Comparison of ENCODE assay signal across 1 cellular context in the genomic region with DNA sequence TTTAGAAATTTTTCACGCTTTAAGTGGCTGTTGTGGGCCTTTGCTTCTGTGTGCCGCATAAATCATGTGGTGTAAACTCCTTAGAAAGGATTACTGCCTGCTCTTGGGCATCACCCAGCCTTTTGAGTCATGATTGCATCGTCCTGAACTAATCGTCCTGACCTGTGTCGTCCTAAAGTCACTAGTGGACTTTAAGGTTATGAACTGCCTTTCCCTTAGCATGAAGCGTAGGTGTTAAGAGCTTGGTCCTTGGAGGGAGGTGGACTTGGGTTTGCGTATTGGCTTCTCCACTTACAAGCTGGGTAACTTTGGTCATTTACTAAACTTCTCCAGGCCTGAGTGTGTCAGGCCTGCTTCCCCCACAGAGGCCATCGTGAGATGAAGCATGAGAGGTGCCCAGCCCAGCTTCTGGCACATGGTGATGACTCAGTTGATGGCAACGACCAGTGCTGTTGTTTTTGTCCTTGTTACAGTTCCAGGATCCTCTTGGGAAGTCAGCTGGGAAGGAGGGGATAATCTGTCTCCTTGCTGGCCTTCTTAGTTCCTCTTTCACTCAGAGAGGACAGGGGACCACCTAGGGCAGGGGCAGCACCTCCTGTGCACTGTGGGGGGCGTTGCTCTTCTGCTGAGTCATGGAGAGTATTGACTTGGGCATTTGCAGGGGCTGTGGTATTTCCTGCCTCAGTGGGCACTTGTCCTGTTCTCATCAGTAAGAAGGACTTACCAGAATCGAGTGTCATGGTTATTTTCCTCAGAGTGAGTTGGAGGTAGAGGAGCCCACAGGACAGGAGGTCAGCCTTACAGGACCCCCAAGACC.
TF ChIP-seq lines count a peak whose summit lies in the region.

No MANE protein-coding gene starts in this region.

TF ChIP-seq in K562, 482 proteins besides CTCF, POLR2A, EP300 and RAD21 (continued from another document):
- no peak for TF ChIP-seq ZBED1 (IDR thresholded peaks at IDR 0.05)
- no peak for TF ChIP-seq ZNF140 (CRISPR knock-in tag; IDR thresholded peaks at IDR 0.05)
- TF ChIP-seq SIN3B (IDR thresholded peaks at IDR 0.05; ENCODE audit: low read depth): no peak
- TF ChIP-seq, protein P1, sequence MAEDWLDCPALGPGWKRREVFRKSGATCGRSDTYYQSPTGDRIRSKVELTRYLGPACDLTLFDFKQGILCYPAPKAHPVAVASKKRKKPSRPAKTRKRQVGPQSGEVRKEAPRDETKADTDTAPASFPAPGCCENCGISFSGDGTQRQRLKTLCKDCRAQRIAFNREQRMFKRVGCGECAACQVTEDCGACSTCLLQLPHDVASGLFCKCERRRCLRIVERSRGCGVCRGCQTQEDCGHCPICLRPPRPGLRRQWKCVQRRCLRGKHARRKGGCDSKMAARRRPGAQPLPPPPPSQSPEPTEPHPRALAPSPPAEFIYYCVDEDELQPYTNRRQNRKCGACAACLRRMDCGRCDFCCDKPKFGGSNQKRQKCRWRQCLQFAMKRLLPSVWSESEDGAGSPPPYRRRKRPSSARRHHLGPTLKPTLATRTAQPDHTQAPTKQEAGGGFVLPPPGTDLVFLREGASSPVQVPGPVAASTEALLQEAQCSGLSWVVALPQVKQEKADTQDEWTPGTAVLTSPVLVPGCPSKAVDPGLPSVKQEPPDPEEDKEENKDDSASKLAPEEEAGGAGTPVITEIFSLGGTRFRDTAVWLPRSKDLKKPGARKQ (CRISPR knock-in tag; IDR thresholded peaks at IDR 0.05): no peak
- no peak for TF ChIP-seq CBX8 (IDR thresholded peaks at IDR 0.05; ENCODE audit: borderline replicate concordance, extremely low read depth, low read depth, low read length, poor library complexity, severe bottlenecking)
- no peak for TF ChIP-seq NFRKB (IDR thresholded peaks at IDR 0.05; ENCODE audit: low read depth)
- 0 out of 2 replicates have a peak, but pooled peaks have one; percentile 9 for TF ChIP-seq ZNF316 (IDR thresholded peaks at IDR 0.05)
